34 cellular contexts compared by ENCODE assay signal in genomic region chr13:77437267-77437666, GRCh38.
"Had no signal": no experiment of that assay in that cellular context is flagged by ENCODE, and none has a peak within 500 bp of the region (broad histone marks: within the 10 kb centered on the region; RNA-seq: fewer than 3 reads in every experiment).

No MANE protein-coding gene starts in this region.

- H3K9ac ChIP-seq: KMS-11, SK-N-SH had no signal

- H3K27me3 ChIP-seq: Peyer's patch, SJSA1 had no signal

- H3K4me3 ChIP-seq: Peyer's patch, SJSA1 had no signal

- DNase-seq: activated B cell treated with CpG ODN at 0.5 μM for 24 hours; activated CD4-positive, alpha-beta memory T cell treated with anti-CD3 and anti-CD28 coated beads for 36 hours; activated CD4-positive, alpha-beta T cell treated with anti-CD3 and anti-CD28 coated beads for 4 hours; activated CD4-positive, alpha-beta T cell treated with anti-CD3 and anti-CD28 coated beads, Interleukin-2, amount 50 U/mL, for 1 hour; activated CD4-positive, CD25-positive, alpha-beta regulatory T cell treated with anti-CD3 and anti-CD28 coated beads, Interleukin-2, amount 50 U/mL, for 72 hours; activated CD8-positive, alpha-beta memory T cell treated with anti-CD3 and anti-CD28 coated beads, Interleukin-2, amount 50 U/mL, for 4 hours; activated gamma-delta T cell treated with Interleukin-2 at 50 U/mL for 16 hours; activated naive CD4-positive, alpha-beta T cell treated with anti-CD3 and anti-CD28 coated beads for 36 hours; activated T-cell treated with anti-CD3 and anti-CD28 coated beads for 4 hours; activated T-cell treated with anti-CD3 and anti-CD28 coated beads, Interleukin-2, amount 50 U/mL, for 4 hours; anterior cingulate cortex; caudate nucleus; cerebellar nuclear complex; MM.1S; MV-4-11; NCI-H1092; NCI-H1436 treated with DMSO at 0.1 percent for 48 hours; NCI-H1694 treated with DMSO at 0.1 percent for 48 hours; NCI-H2081 treated with DMSO at 0.1 percent for 48 hours; NCI-H345; NCI-H526; NCI-H748 treated with DMSO at 0.1 percent for 48 hours; NK-92 treated with Interleukin-12 subunit alpha and Interleukin-12 subunit beta, amount 100 ng/mL, for 24 hours; PC-3; Peyer's patch; RPMI8226; SHP77 treated with DMSO at 0.1 percent for 48 hours; SK-N-SH; T-cell; T-helper 17 cell had no signal

- H3K36me3 ChIP-seq: Peyer's patch, SJSA1 had no signal

- FAIRE-seq: bronchial epithelial cell had no signal

- H3K4me2 ChIP-seq: KMS-11, SK-N-SH had no signal

- H3K4me1 ChIP-seq: Peyer's patch, SJSA1 had no signal

- H3K9me3 ChIP-seq: Peyer's patch, SJSA1, SK-N-SH had no signal

- H3K27ac ChIP-seq: KMS-11, Peyer's patch, SJSA1, VCaP had no signal
